ENCODE assay signal across 20 cellular contexts in the genomic region with DNA sequence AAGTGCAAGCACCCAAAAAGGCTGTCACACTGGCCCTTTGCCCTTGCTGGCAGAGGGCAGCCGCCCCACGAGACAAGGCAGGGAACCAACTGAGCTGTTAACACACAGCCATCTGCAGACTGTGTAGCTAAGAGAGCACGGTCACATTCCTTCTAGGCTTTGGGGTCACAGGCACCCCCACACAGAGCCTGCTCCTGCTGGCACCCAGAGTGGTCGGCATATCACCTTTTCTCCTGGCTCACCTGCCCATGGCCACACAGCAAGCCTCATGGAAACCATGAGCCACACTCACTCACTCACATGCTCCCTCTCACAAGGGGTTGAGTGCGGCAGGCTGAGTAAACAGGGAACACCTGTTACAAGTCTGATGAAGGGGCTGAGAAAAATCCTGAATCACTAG.
"Had no signal": no experiment of that assay in that cellular context is flagged by ENCODE, and none has a peak within 500 bp of the region (broad histone marks: within the 10 kb centered on the region; RNA-seq: fewer than 3 reads in every experiment).

No MANE protein-coding gene starts in this region.

- H3K27ac ChIP-seq: esophagus muscularis mucosa, gastroesophageal sphincter, neural progenitor cell, psoas muscle, thoracic aorta, VCaP had no signal

- DNase-seq: activated CD4-positive, alpha-beta T cell treated with anti-CD3 and anti-CD28 coated beads, Interleukin-2, amount 50 U/mL, for 4 hours; activated CD4-positive, CD25-positive, alpha-beta regulatory T cell treated with anti-CD3 and anti-CD28 coated beads, Interleukin-2, amount 50 U/mL, for 72 hours; activated naive CD8-positive, alpha-beta T cell treated with anti-CD3 and anti-CD28 coated beads for 36 hours; activated T-cell treated with anti-CD3 and anti-CD28 coated beads for 4 hours; amniotic stem cell; dermis blood vessel endothelial cell; effector memory CD4-positive, alpha-beta T cell; mesenchymal stem cell; mucosa of descending colon; naive B cell; psoas muscle; right cardiac atrium; stimulated activated CD4-positive, alpha-beta T cell treated with anti-CD3 and anti-CD28 coated beads, Interleukin-2, amount 100 ng/mL, for 48 hours; T-helper 2 cell had no signal

- H3K27me3 ChIP-seq: esophagus muscularis mucosa, gastroesophageal sphincter, neural progenitor cell had no signal

- H3K4me3 Mint-ChIP-seq: activated naive CD8-positive, alpha-beta T cell treated with anti-CD3 and anti-CD28 coated beads for 36 hours; activated T-helper 1 cell treated with anti-CD3 and anti-CD28 coated beads, Interleukin-12 subunit alpha, Interleukin-12 subunit beta, Interleukin-2, Interleukin-4 antibody, amounts not matched to agents 30 ng/mL and 10 ng/mL and 1 ng/mL, durations not matched to agents 14 hours and 24 hours and 36 hours; naive B cell; neural progenitor cell had no signal

- H3K4me3 ChIP-seq: esophagus muscularis mucosa, gastroesophageal sphincter, mucosa of descending colon, neural progenitor cell, psoas muscle, thoracic aorta had no signal

- H3K36me3 Mint-ChIP-seq: naive B cell had no signal

- H3K27ac Mint-ChIP-seq: activated naive CD8-positive, alpha-beta T cell treated with anti-CD3 and anti-CD28 coated beads for 36 hours; activated T-helper 1 cell treated with anti-CD3 and anti-CD28 coated beads, Interleukin-12 subunit alpha, Interleukin-12 subunit beta, Interleukin-2, Interleukin-4 antibody, amounts not matched to agents 30 ng/mL and 10 ng/mL and 1 ng/mL, durations not matched to agents 14 hours and 24 hours and 36 hours; neural progenitor cell had no signal

- H3K27me3 Mint-ChIP-seq: activated naive CD8-positive, alpha-beta T cell treated with anti-CD3 and anti-CD28 coated beads for 36 hours had no signal

- H3K9me3 Mint-ChIP-seq: activated naive CD8-positive, alpha-beta T cell treated with anti-CD3 and anti-CD28 coated beads for 36 hours; activated T-helper 1 cell treated with anti-CD3 and anti-CD28 coated beads, Interleukin-12 subunit alpha, Interleukin-12 subunit beta, Interleukin-2, Interleukin-4 antibody, amounts not matched to agents 30 ng/mL and 10 ng/mL and 1 ng/mL, durations not matched to agents 14 hours and 24 hours and 36 hours; naive B cell had no signal

- H3K36me3 ChIP-seq: gastroesophageal sphincter, neural progenitor cell, thoracic aorta had no signal

- ATAC-seq: gastroesophageal sphincter, psoas muscle, right cardiac atrium had no signal
